ENCODE assay signal across 1 cellular context in the genomic region with DNA sequence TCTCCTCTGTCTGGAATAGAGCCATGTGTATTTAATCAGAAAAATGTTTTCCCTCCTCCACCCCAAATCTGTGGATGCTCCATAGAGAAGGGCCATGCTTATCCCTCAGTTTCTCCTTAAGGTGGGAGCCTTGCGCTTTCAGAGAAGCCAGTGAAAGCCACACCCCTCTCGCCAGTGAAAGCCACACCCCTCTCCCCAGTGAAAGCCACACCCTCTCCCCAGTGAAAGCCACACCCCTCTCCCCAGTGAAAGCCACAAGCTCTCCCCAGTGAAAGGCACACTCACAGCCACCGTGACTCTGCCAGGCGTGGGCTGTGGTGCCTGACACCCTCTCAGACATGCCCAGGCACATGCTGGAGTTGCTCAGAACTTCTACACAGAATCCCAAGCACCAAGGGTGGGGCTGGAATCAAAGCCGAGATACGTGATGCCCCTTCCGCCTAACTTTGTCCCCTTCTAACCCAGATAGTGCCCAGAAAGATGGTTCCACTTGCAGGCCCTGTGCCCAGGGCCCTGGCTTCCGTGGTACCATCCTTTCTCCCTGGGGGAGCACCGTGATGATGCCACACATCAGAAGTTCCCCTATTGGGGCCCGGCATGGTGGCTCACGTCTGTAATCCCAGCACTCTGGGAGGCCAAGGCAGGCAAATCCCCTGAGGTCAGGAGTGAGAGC.
TF ChIP-seq lines count a peak whose summit lies in the region.

No MANE protein-coding gene starts in this region.

TF ChIP-seq in GM12878, 131 proteins besides CTCF, POLR2A, EP300 and RAD21 (continued from another document and continues in another):
- TF ChIP-seq, protein P1, sequence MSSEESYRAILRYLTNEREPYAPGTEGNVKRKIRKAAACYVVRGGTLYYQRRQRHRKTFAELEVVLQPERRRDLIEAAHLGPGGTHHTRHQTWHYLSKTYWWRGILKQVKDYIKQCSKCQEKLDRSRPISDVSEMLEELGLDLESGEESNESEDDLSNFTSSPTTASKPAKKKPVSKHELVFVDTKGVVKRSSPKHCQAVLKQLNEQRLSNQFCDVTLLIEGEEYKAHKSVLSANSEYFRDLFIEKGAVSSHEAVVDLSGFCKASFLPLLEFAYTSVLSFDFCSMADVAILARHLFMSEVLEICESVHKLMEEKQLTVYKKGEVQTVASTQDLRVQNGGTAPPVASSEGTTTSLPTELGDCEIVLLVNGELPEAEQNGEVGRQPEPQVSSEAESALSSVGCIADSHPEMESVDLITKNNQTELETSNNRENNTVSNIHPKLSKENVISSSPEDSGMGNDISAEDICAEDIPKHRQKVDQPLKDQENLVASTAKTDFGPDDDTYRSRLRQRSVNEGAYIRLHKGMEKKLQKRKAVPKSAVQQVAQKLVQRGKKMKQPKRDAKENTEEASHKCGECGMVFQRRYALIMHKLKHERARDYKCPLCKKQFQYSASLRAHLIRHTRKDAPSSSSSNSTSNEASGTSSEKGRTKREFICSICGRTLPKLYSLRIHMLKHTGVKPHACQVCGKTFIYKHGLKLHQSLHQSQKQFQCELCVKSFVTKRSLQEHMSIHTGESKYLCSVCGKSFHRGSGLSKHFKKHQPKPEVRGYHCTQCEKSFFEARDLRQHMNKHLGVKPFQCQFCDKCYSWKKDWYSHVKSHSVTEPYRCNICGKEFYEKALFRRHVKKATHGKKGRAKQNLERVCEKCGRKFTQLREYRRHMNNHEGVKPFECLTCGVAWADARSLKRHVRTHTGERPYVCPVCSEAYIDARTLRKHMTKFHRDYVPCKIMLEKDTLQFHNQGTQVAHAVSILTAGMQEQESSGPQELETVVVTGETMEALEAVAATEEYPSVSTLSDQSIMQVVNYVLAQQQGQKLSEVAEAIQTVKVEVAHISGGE (CRISPR knock-in tag; IDR thresholded peaks at IDR 0.05), result no peak
- TF ChIP-seq TARDBP (IDR thresholded peaks at IDR 0.05; ENCODE audit: borderline replicate concordance) (no peak), TAF1 (IDR thresholded peaks at IDR 0.05; ENCODE audit: borderline replicate concordance, low read depth, low read length) (no peak), IRF4 (IDR thresholded peaks at IDR 0.05; ENCODE audit: low read depth, low read length) (no peak), SUPT20H (IDR thresholded peaks at IDR 0.05; ENCODE audit: borderline replicate concordance, control insufficient read depth, low read depth, low read length) (no peak), RB1 (IDR thresholded peaks at IDR 0.05; ENCODE audit: borderline replicate concordance) (no peak; the same call in 1 of the 2 replicates), TCF7 (IDR thresholded peaks at IDR 0.05; ENCODE audit: borderline replicate concordance) (no peak), ZZZ3 (IDR thresholded peaks at IDR 0.05; ENCODE audit: control insufficient read depth, insufficient read length, low read depth) (no peak), GABPA (IDR thresholded peaks at IDR 0.05; ENCODE audit: low read depth) (no peak), POLR2AphosphoS5 (IDR thresholded peaks at IDR 0.05; ENCODE audit: low read length) (no peak), POLR2AphosphoS2 (IDR thresholded peaks at IDR 0.05; ENCODE audit: low read depth, low read length) (no peak), TCF3 (IDR thresholded peaks at IDR 0.05; ENCODE audit: borderline replicate concordance, insufficient read depth, low read depth, low read length) (no peak), ATF7 (IDR thresholded peaks at IDR 0.05; ENCODE audit: low read depth) (peak; percentile 60), SMARCA5 (IDR thresholded peaks at IDR 0.05) (peak; percentile 54; the same call in 1 of the 2 replicates), TCF12 (IDR thresholded peaks at IDR 0.05; ENCODE audit: low read depth, low read length) (no peak), SMC3 (IDR thresholded peaks at IDR 0.05; ENCODE audit: borderline replicate concordance, low read length) (no peak), MYB (IDR thresholded peaks at IDR 0.05; ENCODE audit: borderline replicate concordance, low read depth, low read length) (no peak), RUNX3 (IDR thresholded peaks at IDR 0.05; ENCODE audit: low read length) (0 out of 2 replicates have a peak, but pooled peaks have one; percentile 56), ASH2L (IDR thresholded peaks at IDR 0.05; ENCODE audit: borderline replicate concordance, low read depth) (no peak), CHD4 (IDR thresholded peaks at IDR 0.05) (no peak), SMAD5 (IDR thresholded peaks at IDR 0.05; ENCODE audit: low read depth) (no peak), SREBF2 (IDR thresholded peaks at IDR 0.05; ENCODE audit: low read length) (no peak), BHLHE40 (IDR thresholded peaks at IDR 0.05; ENCODE audit: borderline replicate concordance in 1 of 2, low read depth in 2 of 2, low read length in 1 of 2) (peak; percentile 56 to 91; a peak in 3 of 4 replicates), NR2C2 (IDR thresholded peaks at IDR 0.05; ENCODE audit: borderline replicate concordance, control insufficient read depth, insufficient read length, low read depth) (no peak), SPI1 (IDR thresholded peaks at IDR 0.05; ENCODE audit: borderline replicate concordance, insufficient read depth, low read depth, low read length) (no peak), SMAD1 (IDR thresholded peaks at IDR 0.05; ENCODE audit: low read depth, partially characterized antibody) (no peak), RAD51 (IDR thresholded peaks at IDR 0.05) (no peak), SIX5 (IDR thresholded peaks at IDR 0.05; ENCODE audit: low read depth, low read length, severe bottlenecking) (no peak), YY1 (IDR thresholded peaks at IDR 0.05; ENCODE audit: low read depth, low read length) (no peak), NR2C1 (IDR thresholded peaks at IDR 0.05) (no peak)
- TF ChIP-seq, protein P2, sequence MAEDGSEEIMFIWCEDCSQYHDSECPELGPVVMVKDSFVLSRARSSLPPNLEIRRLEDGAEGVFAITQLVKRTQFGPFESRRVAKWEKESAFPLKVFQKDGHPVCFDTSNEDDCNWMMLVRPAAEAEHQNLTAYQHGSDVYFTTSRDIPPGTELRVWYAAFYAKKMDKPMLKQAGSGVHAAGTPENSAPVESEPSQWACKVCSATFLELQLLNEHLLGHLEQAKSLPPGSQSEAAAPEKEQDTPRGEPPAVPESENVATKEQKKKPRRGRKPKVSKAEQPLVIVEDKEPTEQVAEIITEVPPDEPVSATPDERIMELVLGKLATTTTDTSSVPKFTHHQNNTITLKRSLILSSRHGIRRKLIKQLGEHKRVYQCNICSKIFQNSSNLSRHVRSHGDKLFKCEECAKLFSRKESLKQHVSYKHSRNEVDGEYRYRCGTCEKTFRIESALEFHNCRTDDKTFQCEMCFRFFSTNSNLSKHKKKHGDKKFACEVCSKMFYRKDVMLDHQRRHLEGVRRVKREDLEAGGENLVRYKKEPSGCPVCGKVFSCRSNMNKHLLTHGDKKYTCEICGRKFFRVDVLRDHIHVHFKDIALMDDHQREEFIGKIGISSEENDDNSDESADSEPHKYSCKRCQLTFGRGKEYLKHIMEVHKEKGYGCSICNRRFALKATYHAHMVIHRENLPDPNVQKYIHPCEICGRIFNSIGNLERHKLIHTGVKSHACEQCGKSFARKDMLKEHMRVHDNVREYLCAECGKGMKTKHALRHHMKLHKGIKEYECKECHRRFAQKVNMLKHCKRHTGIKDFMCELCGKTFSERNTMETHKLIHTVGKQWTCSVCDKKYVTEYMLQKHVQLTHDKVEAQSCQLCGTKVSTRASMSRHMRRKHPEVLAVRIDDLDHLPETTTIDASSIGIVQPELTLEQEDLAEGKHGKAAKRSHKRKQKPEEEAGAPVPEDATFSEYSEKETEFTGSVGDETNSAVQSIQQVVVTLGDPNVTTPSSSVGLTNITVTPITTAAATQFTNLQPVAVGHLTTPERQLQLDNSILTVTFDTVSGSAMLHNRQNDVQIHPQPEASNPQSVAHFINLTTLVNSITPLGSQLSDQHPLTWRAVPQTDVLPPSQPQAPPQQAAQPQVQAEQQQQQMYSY (CRISPR knock-in tag; IDR thresholded peaks at IDR 0.05), result no peak
- TF ChIP-seq, protein P3, sequence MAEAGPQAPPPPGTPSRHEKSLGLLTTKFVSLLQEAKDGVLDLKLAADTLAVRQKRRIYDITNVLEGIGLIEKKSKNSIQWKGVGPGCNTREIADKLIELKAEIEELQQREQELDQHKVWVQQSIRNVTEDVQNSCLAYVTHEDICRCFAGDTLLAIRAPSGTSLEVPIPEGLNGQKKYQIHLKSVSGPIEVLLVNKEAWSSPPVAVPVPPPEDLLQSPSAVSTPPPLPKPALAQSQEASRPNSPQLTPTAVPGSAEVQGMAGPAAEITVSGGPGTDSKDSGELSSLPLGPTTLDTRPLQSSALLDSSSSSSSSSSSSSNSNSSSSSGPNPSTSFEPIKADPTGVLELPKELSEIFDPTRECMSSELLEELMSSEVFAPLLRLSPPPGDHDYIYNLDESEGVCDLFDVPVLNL (IDR thresholded peaks at IDR 0.05; ENCODE audit: low read depth, low read length), result no peak
- TF ChIP-seq, protein P4, sequence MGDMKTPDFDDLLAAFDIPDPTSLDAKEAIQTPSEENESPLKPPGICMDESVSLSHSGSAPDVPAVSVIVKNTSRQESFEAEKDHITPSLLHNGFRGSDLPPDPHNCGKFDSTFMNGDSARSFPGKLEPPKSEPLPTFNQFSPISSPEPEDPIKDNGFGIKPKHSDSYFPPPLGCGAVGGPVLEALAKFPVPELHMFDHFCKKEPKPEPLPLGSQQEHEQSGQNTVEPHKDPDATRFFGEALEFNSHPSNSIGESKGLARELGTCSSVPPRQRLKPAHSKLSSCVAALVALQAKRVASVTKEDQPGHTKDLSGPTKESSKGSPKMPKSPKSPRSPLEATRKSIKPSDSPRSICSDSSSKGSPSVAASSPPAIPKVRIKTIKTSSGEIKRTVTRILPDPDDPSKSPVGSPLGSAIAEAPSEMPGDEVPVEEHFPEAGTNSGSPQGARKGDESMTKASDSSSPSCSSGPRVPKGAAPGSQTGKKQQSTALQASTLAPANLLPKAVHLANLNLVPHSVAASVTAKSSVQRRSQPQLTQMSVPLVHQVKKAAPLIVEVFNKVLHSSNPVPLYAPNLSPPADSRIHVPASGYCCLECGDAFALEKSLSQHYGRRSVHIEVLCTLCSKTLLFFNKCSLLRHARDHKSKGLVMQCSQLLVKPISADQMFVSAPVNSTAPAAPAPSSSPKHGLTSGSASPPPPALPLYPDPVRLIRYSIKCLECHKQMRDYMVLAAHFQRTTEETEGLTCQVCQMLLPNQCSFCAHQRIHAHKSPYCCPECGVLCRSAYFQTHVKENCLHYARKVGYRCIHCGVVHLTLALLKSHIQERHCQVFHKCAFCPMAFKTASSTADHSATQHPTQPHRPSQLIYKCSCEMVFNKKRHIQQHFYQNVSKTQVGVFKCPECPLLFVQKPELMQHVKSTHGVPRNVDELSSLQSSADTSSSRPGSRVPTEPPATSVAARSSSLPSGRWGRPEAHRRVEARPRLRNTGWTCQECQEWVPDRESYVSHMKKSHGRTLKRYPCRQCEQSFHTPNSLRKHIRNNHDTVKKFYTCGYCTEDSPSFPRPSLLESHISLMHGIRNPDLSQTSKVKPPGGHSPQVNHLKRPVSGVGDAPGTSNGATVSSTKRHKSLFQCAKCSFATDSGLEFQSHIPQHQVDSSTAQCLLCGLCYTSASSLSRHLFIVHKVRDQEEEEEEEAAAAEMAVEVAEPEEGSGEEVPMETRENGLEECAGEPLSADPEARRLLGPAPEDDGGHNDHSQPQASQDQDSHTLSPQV (IDR thresholded peaks at IDR 0.05), result 0 out of 2 replicates have a peak, but pooled peaks have one; percentile 34
- TF ChIP-seq, protein P5, sequence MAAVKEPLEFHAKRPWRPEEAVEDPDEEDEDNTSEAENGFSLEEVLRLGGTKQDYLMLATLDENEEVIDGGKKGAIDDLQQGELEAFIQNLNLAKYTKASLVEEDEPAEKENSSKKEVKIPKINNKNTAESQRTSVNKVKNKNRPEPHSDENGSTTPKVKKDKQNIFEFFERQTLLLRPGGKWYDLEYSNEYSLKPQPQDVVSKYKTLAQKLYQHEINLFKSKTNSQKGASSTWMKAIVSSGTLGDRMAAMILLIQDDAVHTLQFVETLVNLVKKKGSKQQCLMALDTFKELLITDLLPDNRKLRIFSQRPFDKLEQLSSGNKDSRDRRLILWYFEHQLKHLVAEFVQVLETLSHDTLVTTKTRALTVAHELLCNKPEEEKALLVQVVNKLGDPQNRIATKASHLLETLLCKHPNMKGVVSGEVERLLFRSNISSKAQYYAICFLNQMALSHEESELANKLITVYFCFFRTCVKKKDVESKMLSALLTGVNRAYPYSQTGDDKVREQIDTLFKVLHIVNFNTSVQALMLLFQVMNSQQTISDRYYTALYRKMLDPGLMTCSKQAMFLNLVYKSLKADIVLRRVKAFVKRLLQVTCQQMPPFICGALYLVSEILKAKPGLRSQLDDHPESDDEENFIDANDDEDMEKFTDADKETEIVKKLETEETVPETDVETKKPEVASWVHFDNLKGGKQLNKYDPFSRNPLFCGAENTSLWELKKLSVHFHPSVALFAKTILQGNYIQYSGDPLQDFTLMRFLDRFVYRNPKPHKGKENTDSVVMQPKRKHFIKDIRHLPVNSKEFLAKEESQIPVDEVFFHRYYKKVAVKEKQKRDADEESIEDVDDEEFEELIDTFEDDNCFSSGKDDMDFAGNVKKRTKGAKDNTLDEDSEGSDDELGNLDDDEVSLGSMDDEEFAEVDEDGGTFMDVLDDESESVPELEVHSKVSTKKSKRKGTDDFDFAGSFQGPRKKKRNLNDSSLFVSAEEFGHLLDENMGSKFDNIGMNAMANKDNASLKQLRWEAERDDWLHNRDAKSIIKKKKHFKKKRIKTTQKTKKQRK (IDR thresholded peaks at IDR 0.05; ENCODE audit: low read depth, low read length), result no peak
- TF ChIP-seq, protein P6, sequence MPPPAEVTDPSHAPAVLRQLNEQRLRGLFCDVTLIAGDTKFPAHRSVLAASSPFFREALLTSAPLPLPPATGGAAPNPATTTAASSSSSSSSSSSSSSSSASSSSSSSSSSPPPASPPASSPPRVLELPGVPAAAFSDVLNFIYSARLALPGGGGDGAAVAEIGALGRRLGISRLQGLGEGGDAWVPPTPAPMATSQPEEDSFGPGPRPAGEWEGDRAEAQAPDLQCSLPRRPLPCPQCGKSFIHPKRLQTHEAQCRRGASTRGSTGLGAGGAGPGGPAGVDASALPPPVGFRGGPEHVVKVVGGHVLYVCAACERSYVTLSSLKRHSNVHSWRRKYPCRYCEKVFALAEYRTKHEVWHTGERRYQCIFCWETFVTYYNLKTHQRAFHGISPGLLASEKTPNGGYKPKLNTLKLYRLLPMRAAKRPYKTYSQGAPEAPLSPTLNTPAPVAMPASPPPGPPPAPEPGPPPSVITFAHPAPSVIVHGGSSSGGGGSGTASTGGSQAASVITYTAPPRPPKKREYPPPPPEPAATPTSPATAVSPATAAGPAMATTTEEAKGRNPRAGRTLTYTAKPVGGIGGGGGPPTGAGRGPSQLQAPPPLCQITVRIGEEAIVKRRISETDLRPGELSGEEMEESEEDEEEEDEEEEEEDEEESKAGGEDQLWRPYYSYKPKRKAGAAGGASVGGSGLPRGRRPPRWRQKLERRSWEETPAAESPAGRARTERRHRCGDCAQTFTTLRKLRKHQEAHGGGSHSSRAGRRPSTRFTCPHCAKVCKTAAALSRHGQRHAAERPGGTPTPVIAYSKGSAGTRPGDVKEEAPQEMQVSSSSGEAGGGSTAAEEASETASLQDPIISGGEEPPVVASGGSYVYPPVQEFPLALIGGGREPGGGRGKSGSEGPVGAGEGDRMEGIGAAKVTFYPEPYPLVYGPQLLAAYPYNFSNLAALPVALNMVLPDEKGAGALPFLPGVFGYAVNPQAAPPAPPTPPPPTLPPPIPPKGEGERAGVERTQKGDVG (CRISPR knock-in tag; IDR thresholded peaks at IDR 0.05), result no peak
